In the genomic region with DNA sequence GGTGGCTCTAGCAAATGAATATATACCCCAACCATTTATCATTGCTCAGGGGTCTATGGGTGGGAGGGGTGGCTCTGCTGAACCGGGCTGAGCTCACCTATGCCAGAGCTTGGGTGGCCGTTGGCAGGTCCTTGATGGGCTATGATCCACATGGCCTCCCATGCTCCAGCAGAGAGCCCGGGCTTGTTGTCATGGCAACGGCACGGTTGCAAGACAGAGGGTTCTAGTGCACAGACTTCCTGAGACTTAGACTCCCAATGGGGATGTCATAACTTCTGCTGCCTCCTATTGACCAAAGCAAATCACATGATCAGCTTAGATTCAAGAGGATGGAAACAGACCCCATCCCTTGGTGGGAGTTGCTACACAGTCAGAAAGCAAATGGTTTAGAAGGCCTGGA, we compare ENCODE assay signal across 22 cellular contexts. TPM values are rescaled to one million over a fixed set of nuclear protein-coding genes. Genes with fewer than 3 reads are reported as not detected.
DNase-seq lines count a peak whose midpoint lies in the region; FAIRE-seq and TF ChIP-seq lines count a peak whose summit lies in the region.
"Had no signal": no experiment of that assay in that cellular context is flagged by ENCODE, and none has a peak within 500 bp of the region (broad histone marks: within the 10 kb centered on the region; RNA-seq: fewer than 3 reads in every experiment).

No MANE protein-coding gene starts in this region.

- intact Hi-C loops in testis (cut with DNase I; ENCODE audit: low total_unique reads): no loop called here

- no peaks in the 10 kb centered on the region for H3K9me3 ChIP-seq in testis
- H3K9me3 ChIP-seq: MG63 had no signal

- H3K4me3 ChIP-seq in NB4 (ENCODE audit: low read depth, low read length) (no peak overlapping the region), bronchial epithelial cell (ENCODE audit: low read depth, low read length) (no peak overlapping the region), testis (no peak overlapping the region)
- H3K4me3 ChIP-seq: A549, GM23248, MG63 had no signal

- no peaks in the 10 kb centered on the region for H3K27me3 ChIP-seq in bronchial epithelial cell (ENCODE audit: control insufficient read depth, insufficient read depth, low read length)
- no peaks in the 10 kb centered on the region for H3K27me3 ChIP-seq in testis
- H3K27me3 ChIP-seq: MG63 had no signal

- TF ChIP-seq POLR2A in NB4 (IDR thresholded peaks at IDR 0.05; ENCODE audit: extremely low read depth, insufficient read length) (no peak), testis (IDR thresholded peaks at IDR 0.05) (no peak)

- FAIRE-seq in bronchial epithelial cell (lab: Jason Lieb, UNC): peak; percentile 43
- FAIRE-seq: A549, D721Med had no signal

- 29 to 69% methylated on average over 2 to 5 of the region's 5 CpGs for WGBS in testis, 2 donors

- peak; percentile 30 to 64 for DNase-seq in NCI-H524 (lab: John Stamatoyannopoulos, UW)
- no peak for DNase-seq in NCI-H524 treated with DMSO at 0.1 percent for 48 hours (lab: John Stamatoyannopoulos, UW)
- peak; percentile 23 for DNase-seq in NB4 (ENCODE audit: low read depth)
- DNase-seq in bronchial epithelial cell (ENCODE audit: low read depth): no peak
- DNase-seq in testis: peak; percentile 19
- DNase-seq in mesenteric fat pad (ENCODE audit: low spot score): no peak
- no peak for DNase-seq in stimulated activated CD4-positive, alpha-beta T cell treated with anti-CD3 and anti-CD28 coated beads, Interleukin-4, amount 100 ng/mL, for 1 hour
- DNase-seq: DMS79, GM23248, H9, HFFc6, MG63, NCI-H1048, NCI-H1436 treated with DMSO at 0.1 percent for 48 hours, NCI-H2029, NCI-H2171 treated with DMSO at 0.1 percent for 48 hours, NCI-H446 treated with DMSO at 0.1 percent for 48 hours, Right ventricle myocardium superior had no signal

- no peaks in the 10 kb centered on the region for H3K36me3 ChIP-seq in bronchial epithelial cell (ENCODE audit: control insufficient read depth, insufficient read depth, low read length)
- no peaks in the 10 kb centered on the region for H3K36me3 ChIP-seq in testis (ENCODE audit: low read depth, missing control alignments)
- H3K36me3 ChIP-seq: MG63 had no signal

- H3K27ac ChIP-seq in testis: no peak overlapping the region
- H3K27ac ChIP-seq: A549, GM23248 had no signal

- no peaks in the 10 kb centered on the region for H3K4me1 ChIP-seq in testis
- H3K4me1 ChIP-seq: A549 had no signal

- TF ChIP-seq CTCF in NB4 (IDR thresholded peaks at IDR 0.05; ENCODE audit: low read depth, low read length) (no peak), bronchial epithelial cell (IDR thresholded peaks at IDR 0.05; ENCODE audit: insufficient read depth, low read length, severe bottlenecking) (no peak), testis (IDR thresholded peaks at IDR 0.05) (no peak)

RNA-seq across cellular contexts. Expression of a gene that starts 36.4 kb away (rescaled TPM):
- 3.3 and 6.3 TPM in 2 replicates for total RNA-seq in bronchial epithelial cell
- total RNA-seq in testis: 1 to 10 TPM; 2.9 to 3.9 TPM
- 3.2 TPM for polyA plus RNA-seq in testis (ENCODE audit: insufficient read depth, low read depth, low replicate concordance)
- total RNA-seq in mesenteric fat pad: 0.42 TPM
- total RNA-seq: GM23248, HFFc6, LHCN-M2, SK-MEL-5 had no signal
- polyA plus RNA-seq: GM23248 had no signal

Comparison
In these comparisons a context has a peak if more than half of its experiments do, and no peak if none do; other contexts are left out.
1. DNase-seq: peak in NCI-H524 (2 of 2), NB4 (single experiment) and testis (single experiment); none in NCI-H524 treated with DMSO at 0.1 percent for 48 hours (single experiment), bronchial epithelial cell (single experiment), mesenteric fat pad (single experiment) and stimulated activated CD4-positive, alpha-beta T cell treated with anti-CD3 and anti-CD28 coated beads, Interleukin-4, amount 100 ng/mL, for 1 hour (single experiment).